20 cellular contexts compared by ENCODE assay signal in the genomic region with DNA sequence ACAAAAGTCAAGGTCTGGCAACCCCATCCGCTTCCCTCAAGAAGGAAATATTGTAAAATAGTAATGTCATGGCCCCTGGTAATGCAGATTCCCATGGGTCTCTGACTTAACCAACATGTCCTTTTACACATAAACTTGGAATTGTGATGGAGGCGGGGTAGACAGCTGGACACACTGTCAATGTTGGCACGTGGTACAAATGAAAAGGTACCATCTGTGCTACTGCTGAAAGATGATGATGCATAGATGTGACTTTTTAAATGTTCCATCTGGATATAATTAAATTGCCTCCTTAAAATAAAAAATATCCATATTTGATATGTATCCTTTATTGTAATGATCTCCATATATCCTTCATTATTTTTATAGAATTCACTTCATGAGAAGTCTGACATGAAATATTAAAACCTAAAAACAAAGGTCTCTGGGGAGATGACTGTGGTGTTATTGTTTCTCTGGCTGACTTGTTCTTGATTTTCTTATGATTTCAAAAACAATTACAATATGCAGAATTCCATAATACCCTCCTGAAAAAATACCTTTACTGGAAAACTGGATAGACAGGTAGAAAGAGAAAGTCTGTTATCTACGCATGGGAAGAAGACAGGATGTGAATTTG.
A peak's percentile ranks its signal among the peaks of the same experiment; 100 is the strongest.
DNase-seq lines count a peak whose midpoint lies in the region; ATAC-seq and TF ChIP-seq lines count a peak whose summit lies in the region.
"Had no signal": no experiment of that assay in that cellular context is flagged by ENCODE, and none has a peak within 500 bp of the region (broad histone marks: within the 10 kb centered on the region; RNA-seq: fewer than 3 reads in every experiment).

No MANE protein-coding gene starts in this region.

- H3K36me3 ChIP-seq in aorta (ENCODE audit: control insufficient read depth in 1 of 2, insufficient read depth in 2 of 2, low read length in 1 of 2), result no peaks in the 10 kb centered on the region
- no peaks in the 10 kb centered on the region for H3K36me3 ChIP-seq in testis (ENCODE audit: low read depth, missing control alignments)
- no peaks in the 10 kb centered on the region for H3K36me3 ChIP-seq in mucosa of descending colon (ENCODE audit: low read depth)
- H3K36me3 ChIP-seq: left ventricle myocardium inferior, suprapubic skin had no signal

- intact Hi-C loops in aorta (cut with DNase I), result no loop called here
- intact Hi-C loops in testis (cut with DNase I; ENCODE audit: low total_unique reads), result no loop called here
- intact Hi-C loops in mucosa of descending colon (cut with DNase I, micrococcal nuclease), result no loop called here

- no peak for ATAC-seq in SK-N-SH treated with all-trans-retinoic acid at 6 μM for 48 hours
- ATAC-seq in GM18909 (IDR thresholded peaks at IDR 0.05; ENCODE audit: poor library complexity, unreplicated experiment), result no peak
- no peak for ATAC-seq in aorta (ENCODE audit: low FRiP score)
- ATAC-seq in mucosa of descending colon, result no peak
- ATAC-seq: activated CD8-positive, alpha-beta T cell treated with anti-CD3 and anti-CD28 coated beads for 36 hours; activated naive CD8-positive, alpha-beta T cell treated with anti-CD3 and anti-CD28 coated beads, Interleukin-2, amount 50 U/mL, for 24 hours had no signal

- 84 to 88% methylated on average over 4 of the region's 4 CpGs for WGBS in aorta, 2 donors
- 58 to 61% methylated on average over 4 of the region's 4 CpGs for WGBS in testis, 2 donors

- H3K27me3 ChIP-seq in aorta (ENCODE audit: control insufficient read depth in 1 of 2, insufficient read depth in 2 of 2, low read length in 1 of 2), result no peaks in the 10 kb centered on the region
- no peaks in the 10 kb centered on the region for H3K27me3 ChIP-seq in testis
- H3K27me3 ChIP-seq: suprapubic skin had no signal

- H3K4me3 ChIP-seq in aorta (ENCODE audit: low read length in 2 of 2) (no peak overlapping the region), testis (no peak overlapping the region), mucosa of descending colon (no peak overlapping the region)
- H3K4me3 ChIP-seq: left ventricle myocardium inferior, suprapubic skin had no signal

- peak; percentile 52 to 92 for DNase-seq in NCI-H446 (lab: John Stamatoyannopoulos, UW)
- DNase-seq in inferior parietal cortex (ENCODE audit: extremely low spot score), result peak; percentile 62
- no peak for DNase-seq in aorta
- no peak for DNase-seq in testis
- no peak for DNase-seq in mucosa of descending colon
- DNase-seq: activated CD4-positive, CD25-positive, alpha-beta regulatory T cell treated with anti-CD3 and anti-CD28 coated beads, Interleukin-2, amount 50 U/mL, for 72 hours; activated CD8-positive, alpha-beta T cell treated with anti-CD3 and anti-CD28 coated beads for 36 hours; activated effector memory CD4-positive, alpha-beta T cell treated with anti-CD3 and anti-CD28 coated beads, Interleukin-2, amount 50 U/mL, for 16 hours; activated naive CD8-positive, alpha-beta T cell treated with anti-CD3 and anti-CD28 coated beads, Interleukin-2, amount 50 U/mL, for 24 hours; activated T-cell treated with anti-CD3 and anti-CD28 coated beads for 4 hours; CD8-positive, alpha-beta memory T cell; cortex of kidney; GF-D8; H9; IMR-90; left ventricle myocardium inferior; NCI-H1417 treated with DMSO at 0.1 percent for 48 hours had no signal

- TF ChIP-seq CTCF in testis (IDR thresholded peaks at IDR 0.05) (no peak), mucosa of descending colon (IDR thresholded peaks at IDR 0.05) (no peak)

- H3K27ac ChIP-seq in aorta (ENCODE audit: low read depth in 1 of 2, low read length in 2 of 2), result no peak overlapping the region
- H3K27ac ChIP-seq in testis, result peak overlapping the region in 1 of 2 donors; percentile 54
- H3K27ac ChIP-seq: left ventricle myocardium inferior, suprapubic skin had no signal

- no peaks in the 10 kb centered on the region for H3K9me3 ChIP-seq in aorta (ENCODE audit: control insufficient read depth, low read length)
- no peaks in the 10 kb centered on the region for H3K9me3 ChIP-seq in testis
- H3K9me3 ChIP-seq in mucosa of descending colon, result no peaks in the 10 kb centered on the region
- H3K9me3 ChIP-seq: left ventricle myocardium inferior, suprapubic skin had no signal

- TF ChIP-seq POLR2A in testis (IDR thresholded peaks at IDR 0.05), result no peak

- H3K4me1 ChIP-seq in aorta (ENCODE audit: control insufficient read depth in 1 of 2, insufficient read depth in 2 of 2, low read length in 2 of 2) (peaks cover 0 to 3% of the 10 kb centered on the region in 2 donors), testis (peaks cover 10% of the 10 kb centered on the region), mucosa of descending colon (ENCODE audit: low read depth) (no peaks in the 10 kb centered on the region)
- H3K4me1 ChIP-seq: left ventricle myocardium inferior, suprapubic skin had no signal

TF ChIP-seq in SK-N-SH treated with all-trans-retinoic acid at 6 μM for 48 hours, 23 proteins besides CTCF, POLR2A, EP300 and RAD21:
- TF ChIP-seq TCF4 (CRISPR knock-in tag; IDR thresholded peaks at IDR 0.05; ENCODE audit: borderline replicate concordance), result peak; percentile 32; the same call in 1 of the 2 replicates
- TF ChIP-seq TOX (CRISPR knock-in tag; IDR thresholded peaks at IDR 0.05; ENCODE audit: borderline replicate concordance), result no peak

Comparison
In these comparisons a context has a peak if more than half of its experiments do, and no peak if none do; other contexts are left out.
1. DNase-seq: peak in NCI-H446 (2 of 2) and inferior parietal cortex (single experiment); none in aorta (0 of 2), testis (single experiment) and mucosa of descending colon (0 of 3).